In genomic region chr13:25819856-25820530, GRCh38 we compare ENCODE assay signal across 15 cellular contexts.
DNase-seq lines count a peak whose midpoint lies in the region; ATAC-seq and TF ChIP-seq lines count a peak whose summit lies in the region.
"Had no signal": no experiment of that assay in that cellular context is flagged by ENCODE, and none has a peak within 500 bp of the region (broad histone marks: within the 10 kb centered on the region; RNA-seq: fewer than 3 reads in every experiment).

No MANE protein-coding gene starts in this region.

- H3K9me3 ChIP-seq in HEK293 (ENCODE audit: control insufficient read depth, insufficient read depth, low read depth, low read length), result no peaks in the 10 kb centered on the region
- no peaks in the 10 kb centered on the region for H3K9me3 ChIP-seq in left lung
- no peaks in the 10 kb centered on the region for H3K9me3 ChIP-seq in HAP-1
- H3K9me3 ChIP-seq: Caco-2 had no signal

- H3K27me3 ChIP-seq in left lung, result no peaks in the 10 kb centered on the region
- H3K27me3 ChIP-seq in HAP-1 (ENCODE audit: low read depth), result no peaks in the 10 kb centered on the region

- no peaks in the 10 kb centered on the region for H3K4me1 ChIP-seq in HEK293 (ENCODE audit: control insufficient read depth, insufficient read depth, low read length)
- no peaks in the 10 kb centered on the region for H3K4me1 ChIP-seq in left lung
- H3K4me1 ChIP-seq in HAP-1, result no peaks in the 10 kb centered on the region
- H3K4me1 ChIP-seq: Caco-2 had no signal

- peak; percentile 15 for DNase-seq in DMS 273 treated with DMSO at 0.1 percent for 48 hours (lab: John Stamatoyannopoulos, UW)
- peak; percentile 71 for DNase-seq in NCI-H526 treated with DMSO at 0.1 percent for 48 hours (lab: John Stamatoyannopoulos, UW)
- peak in 1 of 2 donors; percentile 41 for DNase-seq in left lung
- no peak for DNase-seq in HAP-1 (ENCODE audit: low spot score in 2 of 2)
- DNase-seq: activated effector memory CD4-positive, alpha-beta T cell treated with Interleukin-2 at 50 U/mL for 16 hours; amniotic stem cell; Caco-2; effector memory CD8-positive, alpha-beta T cell; PC-3; retina had no signal

- POLR2A ChIA-PET in HEK293 (lab: Yijun Ruan, JAX), result no interaction called here

- in situ Hi-C loops in HAP-1 (cut with MboI; ENCODE audit: low sequenced_read_pairs), result no loop called here

- H3K4me3 ChIP-seq in HEK293 (ENCODE audit: low read depth, low read length), result no peak overlapping the region
- H3K4me3 ChIP-seq in left lung, result no peak overlapping the region
- no peak overlapping the region for H3K4me3 ChIP-seq in HAP-1
- H3K4me3 ChIP-seq: SK-N-MC had no signal

- H3K36me3 ChIP-seq in HEK293 (ENCODE audit: control insufficient read depth in 2 of 2, insufficient read depth in 1 of 2, low read length in 2 of 2) (no peaks in the 10 kb centered on the region), left lung (no peaks in the 10 kb centered on the region), HAP-1 (replicated peaks) (no peaks in the 10 kb centered on the region)

- no peak for TF ChIP-seq CTCF in HEK293 (tag by site-specific recombination; IDR thresholded peaks at IDR 0.05)
- TF ChIP-seq CTCF in left lung (IDR thresholded peaks at IDR 0.05), result no peak

- peak; percentile 84 for ATAC-seq in left lung
- ATAC-seq in GM21526 (IDR thresholded peaks at IDR 0.05; ENCODE audit: low FRiP score, unreplicated experiment), result no peak
- ATAC-seq in HG03442 (IDR thresholded peaks at IDR 0.05; ENCODE audit: unreplicated experiment), result no peak
- ATAC-seq: activated CD4-positive, CD25-positive, alpha-beta regulatory T cell treated with anti-CD3 and anti-CD28 coated beads, Interleukin-2, amount 50 U/mL, for 24 hours; effector memory CD8-positive, alpha-beta T cell; PC-3 had no signal

- CTCF ChIA-PET in HEK293 (lab: Yijun Ruan, JAX), result interaction anchor here (1.7 kb wide), 1 partner anchor 9 kb away, joined by 7 read pairs; no protein-coding TSS in a partner anchor

- H3K27ac ChIP-seq in HEK293 (ENCODE audit: extremely low read depth, low read depth, low read length) (no peak overlapping the region), left lung (no peak overlapping the region)
- H3K27ac ChIP-seq: SK-N-MC had no signal

- intact Hi-C loops in left lung (cut with DNase I), result no loop called here

TF ChIP-seq in HEK293, 187 proteins besides CTCF, POLR2A, EP300 and RAD21:
- TF ChIP-seq TRIM28 (IDR thresholded peaks at IDR 0.05; ENCODE audit: borderline replicate concordance, low read length), result peak; percentile 61
- TF ChIP-seq RBAK (tag by site-specific recombination; IDR thresholded peaks at IDR 0.05), result no peak
- no peak for TF ChIP-seq ZNF394 (tag by site-specific recombination; IDR thresholded peaks at IDR 0.05; ENCODE audit: borderline replicate concordance)
- TF ChIP-seq KLF7 (tag by site-specific recombination; IDR thresholded peaks at IDR 0.05; ENCODE audit: borderline replicate concordance), result no peak
- no peak for TF ChIP-seq ZNF677 (tag by site-specific recombination; IDR thresholded peaks at IDR 0.05)
- TF ChIP-seq ZFHX2 (tag by site-specific recombination; conservative IDR thresholded peaks at IDR 0.05), result no peak
- no peak for TF ChIP-seq ZNF248 (tag by site-specific recombination; IDR thresholded peaks at IDR 0.05)

Comparison
In these comparisons a context has a peak if more than half of its experiments do, and no peak if none do; other contexts are left out.
1. DNase-seq: peak in DMS 273 treated with DMSO at 0.1 percent for 48 hours (single experiment) and NCI-H526 treated with DMSO at 0.1 percent for 48 hours (single experiment); none in HAP-1 (0 of 2).